In genomic region chr5:158877706-158878105, GRCh38 we compare ENCODE assay signal across 2 cellular contexts.
TF ChIP-seq lines count a peak whose summit lies in the region.

No MANE protein-coding gene starts in this region.

TF ChIP-seq in A549, 52 proteins besides CTCF, POLR2A, EP300 and RAD21 (continued from another document):
- TF ChIP-seq ESRRA (IDR thresholded peaks at IDR 0.05; ENCODE audit: borderline replicate concordance, low read length) = no peak
- TF ChIP-seq NR3C1 (IDR thresholded peaks at IDR 0.05) = no peak
- no peak for TF ChIP-seq CHD4 (IDR thresholded peaks at IDR 0.05; ENCODE audit: borderline replicate concordance)
- no peak for TF ChIP-seq POLR2AphosphoS2 (conservative IDR thresholded peaks at IDR 0.05; ENCODE audit: low read length)
- TF ChIP-seq BHLHE40 (IDR thresholded peaks at IDR 0.05; ENCODE audit: low read depth, low read length) = no peak
- TF ChIP-seq SREBF2 (IDR thresholded peaks at IDR 0.05) = no peak
- no peak for TF ChIP-seq E2F6 (IDR thresholded peaks at IDR 0.05; ENCODE audit: borderline replicate concordance, low read depth)
- no peak for TF ChIP-seq HOXB13 (CRISPR knock-in tag; IDR thresholded peaks at IDR 0.05; ENCODE audit: low read depth)
- no peak for TF ChIP-seq CEBPB (IDR thresholded peaks at IDR 0.05)
- TF ChIP-seq ATOH8 (CRISPR knock-in tag; IDR thresholded peaks at IDR 0.05; ENCODE audit: low read depth) = no peak

TF ChIP-seq in GM12878, 131 proteins besides CTCF, POLR2A, EP300 and RAD21 (continued from another document):
- no peak for TF ChIP-seq ZBTB4 (CRISPR knock-in tag; IDR thresholded peaks at IDR 0.05)
- TF ChIP-seq MTA3 (IDR thresholded peaks at IDR 0.05; ENCODE audit: borderline replicate concordance, low read length) = no peak
- no peak for TF ChIP-seq WRNIP1 (IDR thresholded peaks at IDR 0.05; ENCODE audit: borderline replicate concordance, low read depth, low read length)
